Comparison of ENCODE assay signal across 11 cellular contexts in the genomic region with DNA sequence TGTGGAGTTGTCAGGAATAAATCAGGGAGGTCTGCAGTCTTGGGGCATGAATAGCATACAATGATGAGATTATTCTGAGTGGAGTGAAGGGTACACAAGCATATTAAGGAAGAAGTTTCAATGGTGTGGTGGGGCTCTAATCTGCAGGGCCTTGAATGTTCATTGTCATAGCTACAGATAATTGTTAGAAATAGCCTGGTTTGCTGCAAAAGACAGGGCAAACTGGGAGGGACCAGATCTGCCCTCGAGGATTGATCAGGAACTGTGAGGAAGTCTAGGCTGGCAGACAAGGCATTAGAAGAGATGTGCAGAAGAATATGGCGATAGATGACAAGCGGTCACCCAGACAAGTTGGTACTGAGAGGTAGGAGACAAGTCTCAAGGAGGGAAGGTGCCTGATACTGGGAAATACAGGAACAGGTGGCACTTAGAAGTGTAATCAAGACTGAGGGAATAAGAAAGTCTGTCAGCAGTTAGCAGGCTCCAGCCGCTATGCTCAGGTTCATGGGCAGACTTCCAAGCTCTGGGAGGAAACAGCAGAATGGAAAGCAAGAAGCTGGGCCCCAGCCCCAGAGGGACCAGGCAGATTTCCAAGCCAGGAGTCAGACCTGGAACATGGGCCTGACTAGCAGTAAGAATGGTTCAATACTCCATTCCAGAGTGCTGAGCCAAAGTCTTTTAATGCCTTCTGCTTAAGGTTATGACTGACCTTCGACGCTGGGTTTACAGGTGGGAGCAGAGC. TPM values are rescaled to one million over a fixed set of nuclear protein-coding genes. Genes with fewer than 3 reads are reported as not detected.
A peak's percentile ranks its signal among the peaks of the same experiment; 100 is the strongest.
DNase-seq lines count a peak whose midpoint lies in the region; ATAC-seq and TF ChIP-seq lines count a peak whose summit lies in the region.
"Had no signal": no experiment of that assay in that cellular context is flagged by ENCODE, and none has a peak within 500 bp of the region (broad histone marks: within the 10 kb centered on the region; RNA-seq: fewer than 3 reads in every experiment).

No MANE protein-coding gene starts in this region.

- CTCF ChIA-PET in AG04449 (lab: Yijun Ruan, JAX) (interaction anchor here (0.6 to 1.2 kb wide), 3 partner anchors 13 to 130 kb away, joined by 3 to 4 read pairs (median 3); no protein-coding TSS in a partner anchor), T-cell (lab: Charles Lee) (no interaction called here)

- TF ChIP-seq CTCF in AG04449 (IDR thresholded peaks at IDR 0.05; ENCODE audit: insufficient read depth, low read length, missing control alignments) (no peak), GM13977 (IDR thresholded peaks at IDR 0.05; ENCODE audit: extremely low read depth, insufficient read depth, missing control alignments) (no peak)

- no peak overlapping the region for H3K4me3 ChIP-seq in AG04449 (ENCODE audit: low read depth, low read length)
- H3K4me3 ChIP-seq: BLaER1 treated with 17β-estradiol and CSF1 and Interleukin-3, amounts not matched to agents 10 nM and 100 nM; vagina had no signal

- H3K4me3 Mint-ChIP-seq in T-cell: no peak overlapping the region
- H3K4me3 Mint-ChIP-seq: activated CD4-positive, alpha-beta memory T cell treated with anti-CD3 and anti-CD28 coated beads, Interleukin-2, amount 10 ng/mL, durations not matched to agents 7 days and 5 days had no signal

- peaks cover 0 to 9% (median 2%) of the 10 kb centered on the region in 3 donors for H3K4me1 Mint-ChIP-seq in T-cell
- H3K4me1 Mint-ChIP-seq: activated CD4-positive, alpha-beta memory T cell treated with anti-CD3 and anti-CD28 coated beads, Interleukin-2, amount 10 ng/mL, durations not matched to agents 7 days and 5 days had no signal

- in situ Hi-C loops in GM13977 (cut with MboI; ENCODE audit: low pct_unique_long_range_greater_than_20kb, low sequenced_read_pairs, unreplicated experiment): loop anchor here (10.0 kb wide), 1 partner anchor 89 kb away; no protein-coding TSS in a partner anchor

- DNase-seq in AG04449 (ENCODE audit: low read depth, low spot score): peak; percentile 21
- peak; percentile 94 for DNase-seq in M059J (ENCODE audit: low read depth)
- peak; percentile 84 for DNase-seq in dermis blood vessel endothelial cell
- DNase-seq in myocyte (ENCODE audit: low read depth): peak; percentile 49
- no peak for DNase-seq in occipital lobe (lab: John Stamatoyannopoulos, UW)
- no peak for DNase-seq in T-cell
- DNase-seq in GM13977 (ENCODE audit: low spot score): no peak
- DNase-seq: activated CD4-positive, alpha-beta memory T cell treated with anti-CD3 and anti-CD28 coated beads, Interleukin-2, amount 10 ng/mL, durations not matched to agents 7 days and 5 days had no signal

- POLR2A ChIA-PET in AG04449 (lab: Yijun Ruan, JAX): no interaction called here
- POLR2A ChIA-PET in T-cell (lab: Charles Lee): no interaction called here

- ATAC-seq in GM19452 (IDR thresholded peaks at IDR 0.05; ENCODE audit: unreplicated experiment) (no peak), T-cell (replicated peaks in 1 of 4) (no peak)

- no peak overlapping the region for H3K27ac Mint-ChIP-seq in T-cell
- H3K27ac Mint-ChIP-seq: activated CD4-positive, alpha-beta memory T cell treated with anti-CD3 and anti-CD28 coated beads, Interleukin-2, amount 10 ng/mL, durations not matched to agents 7 days and 5 days had no signal

- H3K36me3 Mint-ChIP-seq in T-cell: no peaks in the 10 kb centered on the region

- no peaks in the 10 kb centered on the region for H3K9me3 Mint-ChIP-seq in T-cell
- H3K9me3 Mint-ChIP-seq: activated CD4-positive, alpha-beta memory T cell treated with anti-CD3 and anti-CD28 coated beads, Interleukin-2, amount 10 ng/mL, durations not matched to agents 7 days and 5 days had no signal

- no peaks in the 10 kb centered on the region for H3K27me3 Mint-ChIP-seq in T-cell
- H3K27me3 Mint-ChIP-seq: activated CD4-positive, alpha-beta memory T cell treated with anti-CD3 and anti-CD28 coated beads, Interleukin-2, amount 10 ng/mL, durations not matched to agents 7 days and 5 days had no signal

RNA-seq across cellular contexts. Expression of a gene that starts 20.9 kb away (rescaled TPM):
- 9.8 and 18.3 TPM in 2 replicates for total RNA-seq in M059J (2014; rRNA removed; shearing (Covaris generic))
- total RNA-seq in dermis blood vessel endothelial cell: 28.8 and 29.3 TPM in 2 replicates
- total RNA-seq in myocyte: 5.4 and 6.3 TPM in 2 replicates
- polyA plus RNA-seq in myocyte (2012): 6.1 TPM
- 61.0 TPM for total RNA-seq in occipital lobe
- total RNA-seq in T-cell: 1 to 10 TPM; 1.7 to 3.3 (median 2.3) TPM

Comparison
In these comparisons a context has a peak if more than half of its experiments do, and no peak if none do; other contexts are left out.
1. DNase-seq: peak in AG04449 (single experiment), M059J (single experiment), dermis blood vessel endothelial cell (single experiment) and myocyte (single experiment); none in occipital lobe (single experiment), T-cell (0 of 34) and GM13977 (single experiment).